30 cellular contexts compared by ENCODE assay signal in the genomic region with DNA sequence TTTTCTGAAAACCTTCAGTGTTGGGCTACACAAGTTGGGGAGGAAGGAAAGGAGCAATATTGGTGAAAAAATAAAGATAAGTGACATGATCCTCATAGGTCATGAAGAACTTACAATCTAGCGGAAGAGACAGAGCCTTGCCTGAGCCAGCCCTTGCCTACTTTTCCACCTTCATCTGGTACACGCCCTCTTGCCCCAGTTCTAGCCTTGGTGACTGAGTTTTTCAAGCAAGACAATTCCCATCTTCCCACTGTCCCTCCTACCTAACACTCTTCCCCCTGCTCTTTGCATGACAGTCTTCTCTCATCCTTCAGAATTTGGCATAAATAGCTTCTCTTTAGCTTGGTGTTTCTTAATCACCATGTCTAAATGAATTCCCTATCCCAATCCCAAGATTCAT. TPM values are rescaled to one million over a fixed set of nuclear protein-coding genes. Genes with fewer than 3 reads are reported as not detected.
"Had no signal": no experiment of that assay in that cellular context is flagged by ENCODE, and none has a peak within 500 bp of the region (broad histone marks: within the 10 kb centered on the region; RNA-seq: fewer than 3 reads in every experiment).

No MANE protein-coding gene starts in this region.

- DNase-seq: natural killer cell; nephron progenitor cell; nucleus accumbens; pancreas; right lobe of liver; sigmoid colon; small intestine; stimulated activated CD4-positive, alpha-beta T cell treated with anti-CD3 and anti-CD28 coated beads, Interleukin-15, amount 100 ng/mL, for 24 hours; stimulated activated CD4-positive, alpha-beta T cell treated with anti-CD3 and anti-CD28 coated beads, Interleukin-2, amount 100 ng/mL, for 24 hours; stimulated activated CD4-positive, alpha-beta T cell treated with anti-CD3 and anti-CD28 coated beads, Interleukin-2, amount 100 ng/mL, for 48 hours; stimulated activated CD4-positive, alpha-beta T cell treated with anti-CD3 and anti-CD28 coated beads, Interleukin-4, amount 100 ng/mL, for 24 hours; stimulated activated naive B cell treated with anti-CD40 and anti-IgM and Interleukin-4, amounts not matched to agents 10 μg/mL and 1 μg/mL and 100 μg/mL, for 72 hours; stimulated activated naive CD4-positive, alpha-beta T cell treated with Interleukin-2 at 50 U/mL for 16 hours; stomach; thyroid gland; trophoblast cell; upper lobe of left lung had no signal

- H3K9me3 ChIP-seq: neutrophil, pancreas, prostate gland, right lobe of liver, sigmoid colon, stomach, thoracic aorta, thyroid gland, tibial nerve, upper lobe of left lung, vagina had no signal

- ATAC-seq: natural killer cell; pancreas; right lobe of liver; stimulated activated effector memory CD8-positive, alpha-beta T cell treated with anti-CD3 and anti-CD28 coated beads, Interleukin-12 subunit alpha, Interleukin-12 subunit beta, amount 100 ng/mL, for 72 hours; stimulated activated naive B cell treated with anti-CD40 and anti-IgM and Interleukin-4, amounts not matched to agents 10 μg/mL and 1 μg/mL and 100 μg/mL, for 72 hours had no signal

- H3K4me1 Mint-ChIP-seq: natural killer cell; nephron progenitor cell; stimulated activated effector memory CD8-positive, alpha-beta T cell treated with anti-CD3 and anti-CD28 coated beads, Interleukin-12 subunit alpha, Interleukin-12 subunit beta, amount 100 ng/mL, for 72 hours; stimulated activated naive B cell treated with anti-CD40 and anti-IgM and Interleukin-4, amounts not matched to agents 10 μg/mL and 1 μg/mL and 100 μg/mL, for 72 hours had no signal

- H3K36me3 Mint-ChIP-seq: natural killer cell; stimulated activated effector memory CD8-positive, alpha-beta T cell treated with anti-CD3 and anti-CD28 coated beads, Interleukin-12 subunit alpha, Interleukin-12 subunit beta, amount 100 ng/mL, for 72 hours; stimulated activated naive B cell treated with anti-CD40 and anti-IgM and Interleukin-4, amounts not matched to agents 10 μg/mL and 1 μg/mL and 100 μg/mL, for 72 hours had no signal

- H3K4me1 ChIP-seq: prostate gland, stomach, tibial nerve, upper lobe of left lung had no signal

- H3K27me3 ChIP-seq: neutrophil, pancreas, right lobe of liver, sigmoid colon, stomach, thyroid gland, tibial nerve, upper lobe of left lung, vagina had no signal

- H3K9me3 Mint-ChIP-seq: nephron progenitor cell, neural crest cell had no signal

- H3K36me3 ChIP-seq: neutrophil, pancreas, prostate gland, right lobe of liver, sigmoid colon, stomach, thoracic aorta, thyroid gland, tibial nerve, upper lobe of left lung, vagina had no signal

- H3K4me3 ChIP-seq: pancreas, prostate gland, right lobe of liver, sigmoid colon, stomach, thoracic aorta, thyroid gland, tibial nerve, upper lobe of left lung, vagina had no signal

- H3K27me3 Mint-ChIP-seq: stimulated activated naive B cell treated with anti-CD40 and anti-IgM and Interleukin-4, amounts not matched to agents 10 μg/mL and 1 μg/mL and 100 μg/mL, for 72 hours; stimulated activated naive CD8-positive, alpha-beta T cell treated with anti-CD3 and anti-CD28 coated beads, Interleukin-15, Interleukin-2, amounts not matched to agents 100 ng/mL and 50 ng/mL, for 24 hours had no signal

- H3K27ac Mint-ChIP-seq: natural killer cell; nephron progenitor cell; stimulated activated effector memory CD8-positive, alpha-beta T cell treated with anti-CD3 and anti-CD28 coated beads, Interleukin-12 subunit alpha, Interleukin-12 subunit beta, amount 100 ng/mL, for 72 hours; stimulated activated naive B cell treated with anti-CD40 and anti-IgM and Interleukin-4, amounts not matched to agents 10 μg/mL and 1 μg/mL and 100 μg/mL, for 72 hours; stimulated activated naive CD8-positive, alpha-beta T cell treated with anti-CD3 and anti-CD28 coated beads, Interleukin-15, Interleukin-2, amounts not matched to agents 100 ng/mL and 50 ng/mL, for 24 hours had no signal

- H3K4me3 Mint-ChIP-seq: natural killer cell; nephron progenitor cell; neural crest cell; stimulated activated effector memory CD8-positive, alpha-beta T cell treated with anti-CD3 and anti-CD28 coated beads, Interleukin-12 subunit alpha, Interleukin-12 subunit beta, amount 100 ng/mL, for 72 hours; stimulated activated naive B cell treated with anti-CD40 and anti-IgM and Interleukin-4, amounts not matched to agents 10 μg/mL and 1 μg/mL and 100 μg/mL, for 72 hours; stimulated activated naive CD8-positive, alpha-beta T cell treated with anti-CD3 and anti-CD28 coated beads, Interleukin-15, Interleukin-2, amounts not matched to agents 100 ng/mL and 50 ng/mL, for 24 hours had no signal

- H3K27ac ChIP-seq: neutrophil, pancreas, prostate gland, right lobe of liver, stomach, thoracic aorta, thyroid gland, tibial nerve, upper lobe of left lung, vagina had no signal

RNA-seq across cellular contexts. Expression of a gene that starts 42.6 kb away (rescaled TPM):
- total RNA-seq: natural killer cell, neural crest cell, omental fat pad, posterior vena cava, pulmonary artery endothelial cell, right cardiac atrium, sigmoid colon, subcutaneous adipose tissue, thoracic aorta had no signal
- polyA plus RNA-seq: sigmoid colon, small intestine had no signal
